1 cellular context compared by ENCODE assay signal in genomic region chr22:29073618-29074275, GRCh38.
A peak's percentile ranks its signal among the peaks of the same experiment; 100 is the strongest.
TF ChIP-seq lines count a peak whose summit lies in the region.

No MANE protein-coding gene starts in this region.

TF ChIP-seq in WTC11, 78 proteins besides CTCF, POLR2A, EP300 and RAD21 (continued from another document):
- TF ChIP-seq PRDM15 (CRISPR knock-in tag; IDR thresholded peaks at IDR 0.05) (peak; percentile 93), HMGXB4 (CRISPR knock-in tag; IDR thresholded peaks at IDR 0.05) (peak; percentile 21; the same call in 1 of the 2 replicates), ETV6 (CRISPR knock-in tag; IDR thresholded peaks at IDR 0.05) (no peak), IRF1 (CRISPR knock-in tag; IDR thresholded peaks at IDR 0.05) (no peak), ERG (CRISPR knock-in tag; IDR thresholded peaks at IDR 0.05) (no peak), PREB (CRISPR knock-in tag; IDR thresholded peaks at IDR 0.05; ENCODE audit: borderline replicate concordance) (no peak), SMAD3 (CRISPR knock-in tag; IDR thresholded peaks at IDR 0.05; ENCODE audit: borderline replicate concordance) (no peak; the same call in 1 of the 2 replicates), GABPB1 (CRISPR knock-in tag; IDR thresholded peaks at IDR 0.05) (no peak), ZNF219 (CRISPR knock-in tag; IDR thresholded peaks at IDR 0.05; ENCODE audit: borderline replicate concordance) (no peak), PRRX2 (CRISPR knock-in tag; IDR thresholded peaks at IDR 0.05) (no peak), CREM (CRISPR knock-in tag; IDR thresholded peaks at IDR 0.05) (no peak), ZNF281 (CRISPR knock-in tag; IDR thresholded peaks at IDR 0.05) (no peak), TP53 (CRISPR knock-in tag; IDR thresholded peaks at IDR 0.05) (0 out of 2 replicates have a peak, but pooled peaks have one; percentile 22), HMGA2 (CRISPR knock-in tag; IDR thresholded peaks at IDR 0.05) (no peak), ZNF121 (CRISPR knock-in tag; IDR thresholded peaks at IDR 0.05) (no peak)
- TF ChIP-seq, protein P1, sequence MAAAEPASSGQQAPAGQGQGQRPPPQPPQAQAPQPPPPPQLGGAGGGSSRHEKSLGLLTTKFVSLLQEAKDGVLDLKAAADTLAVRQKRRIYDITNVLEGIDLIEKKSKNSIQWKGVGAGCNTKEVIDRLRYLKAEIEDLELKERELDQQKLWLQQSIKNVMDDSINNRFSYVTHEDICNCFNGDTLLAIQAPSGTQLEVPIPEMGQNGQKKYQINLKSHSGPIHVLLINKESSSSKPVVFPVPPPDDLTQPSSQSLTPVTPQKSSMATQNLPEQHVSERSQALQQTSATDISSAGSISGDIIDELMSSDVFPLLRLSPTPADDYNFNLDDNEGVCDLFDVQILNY (CRISPR knock-in tag; IDR thresholded peaks at IDR 0.05), result no peak
- TF ChIP-seq, protein P2, sequence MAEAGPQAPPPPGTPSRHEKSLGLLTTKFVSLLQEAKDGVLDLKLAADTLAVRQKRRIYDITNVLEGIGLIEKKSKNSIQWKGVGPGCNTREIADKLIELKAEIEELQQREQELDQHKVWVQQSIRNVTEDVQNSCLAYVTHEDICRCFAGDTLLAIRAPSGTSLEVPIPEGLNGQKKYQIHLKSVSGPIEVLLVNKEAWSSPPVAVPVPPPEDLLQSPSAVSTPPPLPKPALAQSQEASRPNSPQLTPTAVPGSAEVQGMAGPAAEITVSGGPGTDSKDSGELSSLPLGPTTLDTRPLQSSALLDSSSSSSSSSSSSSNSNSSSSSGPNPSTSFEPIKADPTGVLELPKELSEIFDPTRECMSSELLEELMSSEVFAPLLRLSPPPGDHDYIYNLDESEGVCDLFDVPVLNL (CRISPR knock-in tag; IDR thresholded peaks at IDR 0.05; ENCODE audit: borderline replicate concordance, low read depth), result no peak
- TF ChIP-seq, protein P3, sequence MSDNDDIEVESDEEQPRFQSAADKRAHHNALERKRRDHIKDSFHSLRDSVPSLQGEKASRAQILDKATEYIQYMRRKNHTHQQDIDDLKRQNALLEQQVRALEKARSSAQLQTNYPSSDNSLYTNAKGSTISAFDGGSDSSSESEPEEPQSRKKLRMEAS (CRISPR knock-in tag; IDR thresholded peaks at IDR 0.05), result peak; percentile 34; the same call in 1 of the 2 replicates
